ENCODE assay signal across 12 cellular contexts in the genomic region with DNA sequence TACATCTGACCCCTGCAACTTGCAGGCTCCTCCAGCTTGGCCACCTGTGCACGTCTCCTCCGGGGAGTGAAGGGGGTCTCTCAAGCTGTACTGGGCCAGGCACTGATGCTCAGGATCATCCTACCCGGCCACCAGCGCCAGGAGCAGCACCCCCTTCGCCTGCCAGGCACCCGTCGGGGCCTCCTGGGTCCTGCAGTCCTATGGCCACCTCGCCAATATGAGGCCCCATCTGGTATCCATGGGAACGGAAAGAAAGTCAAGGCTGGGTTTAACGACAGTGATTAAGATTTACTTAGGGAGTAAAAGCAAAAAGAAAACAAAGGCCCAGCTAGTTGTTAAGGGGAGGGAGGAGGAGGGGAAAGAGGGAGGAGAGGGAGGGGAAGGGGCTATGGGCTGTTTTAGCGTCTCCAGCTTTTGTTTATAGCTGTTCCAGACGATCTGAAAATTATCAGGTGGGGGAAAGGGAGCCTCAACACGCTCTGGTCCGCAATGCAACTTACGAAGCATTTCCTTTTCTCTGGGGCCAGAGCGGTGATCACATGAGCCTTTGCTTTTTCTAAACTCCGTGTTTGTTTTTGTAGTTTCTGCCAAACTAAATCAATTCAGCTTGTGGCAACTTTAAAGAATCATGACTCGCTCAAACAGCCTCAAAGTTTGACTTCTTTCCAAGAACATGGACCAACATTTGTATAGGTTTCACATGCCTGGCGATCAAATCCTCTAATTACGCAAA.
DNase-seq lines count a peak whose midpoint lies in the region; ATAC-seq and TF ChIP-seq lines count a peak whose summit lies in the region.
"Had no signal": no experiment of that assay in that cellular context is flagged by ENCODE, and none has a peak within 500 bp of the region (broad histone marks: within the 10 kb centered on the region; RNA-seq: fewer than 3 reads in every experiment).

No MANE protein-coding gene starts in this region.

- no peaks in the 10 kb centered on the region for H3K27me3 ChIP-seq in brain microvascular endothelial cell (replicated peaks)
- no peaks in the 10 kb centered on the region for H3K27me3 ChIP-seq in heart left ventricle

- H3K36me3 ChIP-seq in brain microvascular endothelial cell (replicated peaks) = no peaks in the 10 kb centered on the region
- H3K36me3 ChIP-seq in heart left ventricle = no peaks in the 10 kb centered on the region
- H3K36me3 ChIP-seq: tibial artery had no signal

- intact Hi-C loops in activated CD4-positive, alpha-beta T cell treated with anti-CD3 and anti-CD28 coated beads, Interleukin-2, amount 10 ng/mL, durations not matched to agents 24 days and 14 days (cut with micrococcal nuclease) = no loop called here
- intact Hi-C loops in heart left ventricle (cut with DNase I) = no loop called here

- no peak overlapping the region for H3K27ac Mint-ChIP-seq in activated CD4-positive, alpha-beta T cell treated with anti-CD3 and anti-CD28 coated beads, Interleukin-2, amount 10 ng/mL, durations not matched to agents 24 days and 14 days
- H3K27ac Mint-ChIP-seq in immature natural killer cell = no peak overlapping the region

- H3K4me1 ChIP-seq in heart left ventricle = peaks cover 0 to 7% (median 0%) of the 10 kb centered on the region in 12 donors

- WGBS in heart left ventricle, 4 donors = 53 to 63% (median 59%) methylated on average over 20 of the region's 20 CpGs

- TF ChIP-seq CTCF in brain microvascular endothelial cell (IDR thresholded peaks at IDR 0.05; ENCODE audit: low read depth, low read length, missing control alignments) (no peak), heart left ventricle (IDR thresholded peaks at IDR 0.05) (no peak)

- in situ Hi-C loops in brain microvascular endothelial cell (cut with HindIII; ENCODE audit: low pct_ligation_motif_present, low sequenced_read_pairs) = no loop called here

- H3K4me3 ChIP-seq in brain microvascular endothelial cell (ENCODE audit: low read depth, low read length) (no peak overlapping the region), heart left ventricle (peak overlapping the region in 2 of 12 donors; percentile 26 to 32)

- no peaks in the 10 kb centered on the region for H3K36me3 Mint-ChIP-seq in activated CD4-positive, alpha-beta T cell treated with anti-CD3 and anti-CD28 coated beads, Interleukin-2, amount 10 ng/mL, durations not matched to agents 24 days and 14 days (ENCODE audit: low read depth)
- H3K36me3 Mint-ChIP-seq in immature natural killer cell = no peaks in the 10 kb centered on the region
- H3K36me3 Mint-ChIP-seq: IgD-negative memory B cell had no signal

- ATAC-seq in HG03571 (IDR thresholded peaks at IDR 0.05; ENCODE audit: unreplicated experiment) = no peak
- no peak for ATAC-seq in heart left ventricle

- H3K9me3 ChIP-seq in heart left ventricle = peaks cover 0 to 10% (median 0%) of the 10 kb centered on the region in 12 donors
- H3K9me3 ChIP-seq: tibial artery had no signal

- no peaks in the 10 kb centered on the region for H3K4me1 Mint-ChIP-seq in activated CD4-positive, alpha-beta T cell treated with anti-CD3 and anti-CD28 coated beads, Interleukin-2, amount 10 ng/mL, durations not matched to agents 24 days and 14 days
- H3K4me1 Mint-ChIP-seq in immature natural killer cell = no peaks in the 10 kb centered on the region
- H3K4me1 Mint-ChIP-seq: IgD-negative memory B cell had no signal

- no peak for TF ChIP-seq POLR2A in heart left ventricle (IDR thresholded peaks at IDR 0.05)

- DNase-seq in HCEC 1CT (peak; percentile 73), brain microvascular endothelial cell (peak; percentile 30), left kidney (ENCODE audit: low read depth, low spot score) (peak; percentile 97), smooth muscle cell of the brain vasculature (ENCODE audit: low read depth, low spot score) (peak; percentile 69), heart left ventricle (no peak), immature natural killer cell (no peak)
- DNase-seq in activated CD4-positive, alpha-beta T cell treated with anti-CD3 and anti-CD28 coated beads, Interleukin-2, amount 10 ng/mL, durations not matched to agents 24 days and 14 days = no peak
- DNase-seq: activated CD8-positive, alpha-beta memory T cell treated with anti-CD3 and anti-CD28 coated beads for 24 hours; right cardiac atrium had no signal

- H3K27me3 Mint-ChIP-seq in activated CD4-positive, alpha-beta T cell treated with anti-CD3 and anti-CD28 coated beads, Interleukin-2, amount 10 ng/mL, durations not matched to agents 24 days and 14 days = peaks cover 9% of the 10 kb centered on the region
- H3K27me3 Mint-ChIP-seq in immature natural killer cell (ENCODE audit: low read depth in 3 of 3) = no peaks in the 10 kb centered on the region

- no peaks in the 10 kb centered on the region for H3K9me3 Mint-ChIP-seq in activated CD4-positive, alpha-beta T cell treated with anti-CD3 and anti-CD28 coated beads, Interleukin-2, amount 10 ng/mL, durations not matched to agents 24 days and 14 days
- H3K9me3 Mint-ChIP-seq in immature natural killer cell = no peaks in the 10 kb centered on the region
- H3K9me3 Mint-ChIP-seq: IgD-negative memory B cell had no signal

- no peak overlapping the region for H3K4me3 Mint-ChIP-seq in activated CD4-positive, alpha-beta T cell treated with anti-CD3 and anti-CD28 coated beads, Interleukin-2, amount 10 ng/mL, durations not matched to agents 24 days and 14 days
- no peak overlapping the region for H3K4me3 Mint-ChIP-seq in immature natural killer cell
- H3K4me3 Mint-ChIP-seq: IgD-negative memory B cell had no signal

- peak overlapping the region; percentile 21 for H3K27ac ChIP-seq in brain microvascular endothelial cell
- H3K27ac ChIP-seq in heart left ventricle = peak overlapping the region in 1 of 12 donors; percentile 75
- H3K27ac ChIP-seq: tibial artery had no signal

Comparison
In these comparisons a context has a peak if more than half of its experiments do, and no peak if none do; other contexts are left out.
1. DNase-seq: peak in HCEC 1CT (single experiment), brain microvascular endothelial cell (single experiment), left kidney (single experiment) and smooth muscle cell of the brain vasculature (single experiment); none in activated CD4-positive, alpha-beta T cell treated with anti-CD3 and anti-CD28 coated beads, Interleukin-2, amount 10 ng/mL, durations not matched to agents 24 days and 14 days (single experiment), heart left ventricle (0 of 5) and immature natural killer cell (0 of 3).